Comparison of ENCODE assay signal across 8 cellular contexts in genomic region chr5:112921031-112921832, GRCh38. TPM values are rescaled to one million over a fixed set of nuclear protein-coding genes. Genes with fewer than 3 reads are reported as not detected.
A peak's percentile ranks its signal among the peaks of the same experiment; 100 is the strongest.
DNase-seq lines count a peak whose midpoint lies in the region; ATAC-seq and TF ChIP-seq lines count a peak whose summit lies in the region.

No MANE protein-coding gene starts in this region.

- ATAC-seq in GM18517 (IDR thresholded peaks at IDR 0.05; ENCODE audit: unreplicated experiment) (peak; percentile 27), HG03045 (IDR thresholded peaks at IDR 0.05; ENCODE audit: unreplicated experiment) (peak; percentile 42)

- H3K9ac ChIP-seq in liver (ENCODE audit: low read depth in 1 of 2, low read length in 2 of 2): peak overlapping the region; percentile 77 to 84

- peaks cover 47% of the 10 kb centered on the region for H3K79me2 ChIP-seq in ACC112 (ENCODE audit: control insufficient read depth, insufficient read depth, low read length, unreplicated experiment)

- no peak for TF ChIP-seq RAD21 in liver (IDR thresholded peaks at IDR 0.05)

- H3K36me3 ChIP-seq in ACC112 (ENCODE audit: insufficient read depth, low read length) (peaks cover 14% of the 10 kb centered on the region), liver (ENCODE audit: control insufficient read depth in 4 of 4, insufficient read depth in 3 of 4, low read depth in 1 of 4, low read length in 3 of 4) (peaks cover 0 to 13% (median 3%) of the 10 kb centered on the region in 4 donors)

- H3K4me1 ChIP-seq in ACC112 (ENCODE audit: control insufficient read depth, insufficient read depth, low read length, unreplicated experiment) (peaks cover 28% of the 10 kb centered on the region), liver (ENCODE audit: control insufficient read depth in 4 of 4, insufficient read depth in 4 of 4, low read length in 3 of 4) (peaks cover 1 to 17% (median 11%) of the 10 kb centered on the region in 4 donors)

- H3K27me3 ChIP-seq in ACC112 (ENCODE audit: insufficient read depth, low read length): no peaks in the 10 kb centered on the region
- no peaks in the 10 kb centered on the region for H3K27me3 ChIP-seq in liver (ENCODE audit: control insufficient read depth in 4 of 4, insufficient read depth in 4 of 4, low read length in 3 of 4)

- H3K4me3 ChIP-seq in ACC112 (ENCODE audit: low read depth, low read length): peak overlapping the region; percentile 93
- H3K4me3 ChIP-seq in liver (ENCODE audit: low read depth in 1 of 3, low read length in 3 of 3): peak overlapping the region; percentile 89 to 93 (median 90)

- no peaks in the 10 kb centered on the region for H3K9me3 ChIP-seq in liver (ENCODE audit: control insufficient read depth in 4 of 4, low read length in 3 of 4)

- DNase-seq in NCI-H2196 treated with DMSO at 0.1 percent for 48 hours (lab: John Stamatoyannopoulos, UW; ENCODE audit: unreplicated experiment): peak; percentile 29
- DNase-seq in activated CD4-positive, alpha-beta T cell treated with anti-CD3 and anti-CD28 coated beads, Interleukin-2, amount 50 U/mL, for 24 hours (ENCODE audit: low read depth in 1 of 2, low spot score in 1 of 2): peak; percentile 30 to 41
- DNase-seq in dermis microvascular lymphatic vessel endothelial cell (ENCODE audit: low read depth in 2 of 2): peak; percentile 34 to 76
- DNase-seq in stimulated activated CD4-positive, alpha-beta T cell treated with anti-CD3 and anti-CD28 coated beads, Interleukin-4, amount 100 ng/mL, for 1 hour: peak; percentile 61

- peak overlapping the region; percentile 53; the same call in 1 of the 2 replicates for H3K27ac ChIP-seq in ACC112 (ENCODE audit: low read depth, low read length)
- peak overlapping the region; percentile 90 to 96 for H3K27ac ChIP-seq in liver (ENCODE audit: low read depth in 1 of 2, low read length in 2 of 2)

- WGBS in liver: under 1% methylated on average over 68 of the region's 68 CpGs

- no peak for TF ChIP-seq CTCF in liver (IDR thresholded peaks at IDR 0.05; ENCODE audit: low read depth, low read length, missing input control)

- peak overlapping the region; percentile 79 for H2AFZ ChIP-seq in ACC112 (ENCODE audit: low read length, unreplicated experiment)

TF ChIP-seq in liver, 16 proteins besides CTCF, POLR2A, EP300 and RAD21:
- TF ChIP-seq ZBTB33 (IDR thresholded peaks at IDR 0.05) (no peak), GABPA (IDR thresholded peaks at IDR 0.05 in 1 of 2, conservative IDR thresholded peaks at IDR 0.05 in 1 of 2) (no peak), RXRA (IDR thresholded peaks at IDR 0.05) (no peak), NR2F2 (IDR thresholded peaks at IDR 0.05) (no peak), MAX (IDR thresholded peaks at IDR 0.05) (peak; percentile 18), FOXA1 (IDR thresholded peaks at IDR 0.05) (no peak), YY1 (IDR thresholded peaks at IDR 0.05) (peak; percentile 43), ATF3 (IDR thresholded peaks at IDR 0.05) (no peak), HNF4A (conservative IDR thresholded peaks at IDR 0.05) (no peak)

RNA-seq across cellular contexts. Expression of gene REEP5, which starts 0.8 kb away (rescaled TPM):
- total RNA-seq in dermis microvascular lymphatic vessel endothelial cell: 57.4 and 66.5 TPM in 2 replicates
- 10 to 100 TPM; 41.5 to 42.4 TPM for total RNA-seq in liver
- 100 to 1,000 TPM in 1 of 2 donors, 10 to 100 TPM in 1; 45.7 to 182 TPM for polyA plus RNA-seq in liver

RNA-seq across cellular contexts. Expression of gene DCP2, which starts 55.4 kb away (rescaled TPM):
- total RNA-seq in dermis microvascular lymphatic vessel endothelial cell: 30.7 and 30.9 TPM in 2 replicates
- total RNA-seq in liver: 10 to 100 TPM; 18.4 to 44.2 TPM
- polyA plus RNA-seq in liver: 1 to 10 TPM; 2.9 to 6.4 TPM

Comparison
In these comparisons a context has a peak if more than half of its experiments do, and no peak if none do; other contexts are left out.
1. Peak in every context shown above with its lines: DNase-seq, ATAC-seq, H3K4me3 ChIP-seq and H3K27ac ChIP-seq.